9 cellular contexts compared by ENCODE assay signal in genomic region chr3:128488636-128488994, GRCh38. TPM values are rescaled to one million over a fixed set of nuclear protein-coding genes. Genes with fewer than 3 reads are reported as not detected.
DNase-seq lines count a peak whose midpoint lies in the region; ATAC-seq and TF ChIP-seq lines count a peak whose summit lies in the region.
"Had no signal": no experiment of that assay in that cellular context is flagged by ENCODE, and none has a peak within 500 bp of the region (broad histone marks: within the 10 kb centered on the region; RNA-seq: fewer than 3 reads in every experiment).

No MANE protein-coding gene starts in this region.

- CTCF ChIA-PET in T-cell (lab: Charles Lee), result interaction anchor here in 1 of 2 donors (0.6 kb wide), 1 partner anchor 900 kb away, joined by 3 read pairs; no protein-coding TSS in a partner anchor

- H3K36me3 ChIP-seq in hepatocyte (replicated peaks; ENCODE audit: insufficient read depth, low read depth) (no peaks in the 10 kb centered on the region), testis (ENCODE audit: low read depth, missing control alignments) (no peaks in the 10 kb centered on the region)

- peak; percentile 66 for DNase-seq in activated CD4-positive, alpha-beta T cell treated with anti-CD3 and anti-CD28 coated beads, Interleukin-2, amount 10 ng/mL, durations not matched to agents 24 days and 14 days
- no peak for DNase-seq in activated CD4-positive, alpha-beta T cell treated with anti-CD3 and anti-CD28 coated beads for 1 hour
- no peak for DNase-seq in T-cell
- DNase-seq in hepatocyte (ENCODE audit: low spot score), result no peak
- no peak for DNase-seq in testis
- no peak for DNase-seq in NCI-H1694 (lab: John Stamatoyannopoulos, UW)

- TF ChIP-seq CTCF in hepatocyte (IDR thresholded peaks at IDR 0.05; ENCODE audit: poor library complexity), result no peak
- no peak for TF ChIP-seq CTCF in testis (IDR thresholded peaks at IDR 0.05)

- H3K36me3 Mint-ChIP-seq in activated CD4-positive, alpha-beta T cell treated with anti-CD3 and anti-CD28 coated beads, Interleukin-2, amount 10 ng/mL, durations not matched to agents 24 days and 14 days (ENCODE audit: low read depth), result no peaks in the 10 kb centered on the region
- no peaks in the 10 kb centered on the region for H3K36me3 Mint-ChIP-seq in T-cell

- H3K27me3 ChIP-seq in hepatocyte (peaks cover 99% of the 10 kb centered on the region), testis (no peaks in the 10 kb centered on the region)

- H3K9me3 ChIP-seq in hepatocyte (ENCODE audit: low read depth) (no peaks in the 10 kb centered on the region), testis (no peaks in the 10 kb centered on the region)

- peaks cover 15% of the 10 kb centered on the region for H3K4me1 Mint-ChIP-seq in activated CD4-positive, alpha-beta T cell treated with anti-CD3 and anti-CD28 coated beads, Interleukin-2, amount 10 ng/mL, durations not matched to agents 24 days and 14 days
- peaks cover 38 to 52% (median 43%) of the 10 kb centered on the region in 3 donors for H3K4me1 Mint-ChIP-seq in T-cell

- H3K9me3 Mint-ChIP-seq in activated CD4-positive, alpha-beta T cell treated with anti-CD3 and anti-CD28 coated beads, Interleukin-2, amount 10 ng/mL, durations not matched to agents 24 days and 14 days, result no peaks in the 10 kb centered on the region
- H3K9me3 Mint-ChIP-seq in T-cell, result no peaks in the 10 kb centered on the region

- H3K9me2 ChIP-seq in hepatocyte (replicated peaks; ENCODE audit: insufficient read depth), result no peaks in the 10 kb centered on the region

- H3K27ac ChIP-seq in hepatocyte (no peak overlapping the region), testis (peak overlapping the region in 1 of 2 donors; percentile 45)

- 6% methylated on average over 12 of the region's 21 CpGs for WGBS in hepatocyte (ENCODE audit: low lambda C conversion rate, missing lambda C conversion rate)
- WGBS in testis, 2 donors, result 3 to 4% methylated on average over 15 to 21 of the region's 21 CpGs

- intact Hi-C loops in activated CD4-positive, alpha-beta T cell treated with anti-CD3 and anti-CD28 coated beads, Interleukin-2, amount 10 ng/mL, durations not matched to agents 24 days and 14 days (cut with micrococcal nuclease), result loop anchor here (5.0 kb wide), 1 partner anchor 41 kb away; no protein-coding TSS in a partner anchor
- intact Hi-C loops in testis (cut with DNase I; ENCODE audit: low total_unique reads), result no loop called here

- TF ChIP-seq POLR2A in testis (IDR thresholded peaks at IDR 0.05), result no peak

- H2AFZ ChIP-seq in hepatocyte, result peak overlapping the region; percentile 61

- peaks cover 67% of the 10 kb centered on the region for H3K27me3 Mint-ChIP-seq in activated CD4-positive, alpha-beta T cell treated with anti-CD3 and anti-CD28 coated beads, Interleukin-2, amount 10 ng/mL, durations not matched to agents 24 days and 14 days
- peaks cover 45 to 74% of the 10 kb centered on the region in 2 donors for H3K27me3 Mint-ChIP-seq in T-cell

- H3K4me3 ChIP-seq in hepatocyte (no peak overlapping the region), testis (peak overlapping the region; percentile 38 to 60)

- ATAC-seq in T-cell (replicated peaks in 1 of 4) (no peak), HG02610 (IDR thresholded peaks at IDR 0.05; ENCODE audit: unreplicated experiment) (no peak), GM18909 (IDR thresholded peaks at IDR 0.05; ENCODE audit: poor library complexity, unreplicated experiment) (no peak)

- H3K4me2 ChIP-seq in hepatocyte, result peak overlapping the region; percentile 95

- H3K79me2 ChIP-seq in hepatocyte, result no peaks in the 10 kb centered on the region

- peak overlapping the region; percentile 65 for H3K4me3 Mint-ChIP-seq in activated CD4-positive, alpha-beta T cell treated with anti-CD3 and anti-CD28 coated beads, Interleukin-2, amount 10 ng/mL, durations not matched to agents 24 days and 14 days
- peak overlapping the region; percentile 64 to 85 (median 72) for H3K4me3 Mint-ChIP-seq in T-cell

- POLR2A ChIA-PET in T-cell (lab: Charles Lee), result no interaction called here

- H4K20me1 ChIP-seq in hepatocyte (ENCODE audit: insufficient read depth, poor library complexity, severe bottlenecking), result no peaks in the 10 kb centered on the region

- H3K27ac Mint-ChIP-seq in activated CD4-positive, alpha-beta T cell treated with anti-CD3 and anti-CD28 coated beads, Interleukin-2, amount 10 ng/mL, durations not matched to agents 24 days and 14 days, result peak overlapping the region; percentile 42
- H3K27ac Mint-ChIP-seq in T-cell, result no peak overlapping the region

- H3K4me1 ChIP-seq in hepatocyte (ENCODE audit: insufficient read depth) (peaks cover 47% of the 10 kb centered on the region), testis (peaks cover 30% of the 10 kb centered on the region)

RNA-seq across cellular contexts. Expression of gene GATA2, which starts 4.4 kb away (rescaled TPM):
- not detected in 2 replicates for total RNA-seq in activated CD4-positive, alpha-beta T cell treated with anti-CD3 and anti-CD28 coated beads, Interleukin-2, amount 10 ng/mL, durations not matched to agents 24 days and 14 days
- total RNA-seq in T-cell (1 to 10 TPM in 4 of 5 donors, under 1 TPM in 1; 0.98 to 4.6 (median 3.5) TPM), hepatocyte (0.88 and 2.6 TPM in 2 replicates), testis (10 to 100 TPM; 11.9 to 13.5 TPM)
- polyA plus RNA-seq in hepatocyte (2.4 and 3.5 TPM in 2 replicates), testis (ENCODE audit: insufficient read depth, low read depth, low replicate concordance) (6.6 TPM)

RNA-seq across cellular contexts. Expression of gene DNAJB8, which starts 21.9 kb away (rescaled TPM):
- total RNA-seq in activated CD4-positive, alpha-beta T cell treated with anti-CD3 and anti-CD28 coated beads, Interleukin-2, amount 10 ng/mL, durations not matched to agents 24 days and 14 days, result not detected in 2 replicates
- total RNA-seq in T-cell (not detected), hepatocyte (not detected in 2 replicates), testis (10 to 100 TPM; 18.3 to 46.0 TPM)
- polyA plus RNA-seq in hepatocyte (not detected in 2 replicates), testis (ENCODE audit: insufficient read depth, low read depth, low replicate concordance) (75.0 TPM)
- total RNA-seq: renal cortical epithelial cell had no signal

Comparison
In these comparisons a context has a peak if more than half of its experiments do, and no peak if none do; other contexts are left out.
1. RNA of gene DNAJB8, which starts 21.9 kb away (total RNA-seq): 18.3 to 46.0 TPM in testis; not detected in activated CD4-positive, alpha-beta T cell treated with anti-CD3 and anti-CD28 coated beads, Interleukin-2, amount 10 ng/mL, durations not matched to agents 24 days and 14 days, not detected in T-cell and not detected in hepatocyte; every median in the first group is over 10 times any median in the second.